22 cellular contexts compared by ENCODE assay signal in genomic region chr2:224031358-224031970, GRCh38. TPM values are rescaled to one million over a fixed set of nuclear protein-coding genes. Genes with fewer than 3 reads are reported as not detected.
DNase-seq lines count a peak whose midpoint lies in the region; ATAC-seq, FAIRE-seq and TF ChIP-seq lines count a peak whose summit lies in the region.
"Had no signal": no experiment of that assay in that cellular context is flagged by ENCODE, and none has a peak within 500 bp of the region (broad histone marks: within the 10 kb centered on the region; RNA-seq: fewer than 3 reads in every experiment).

No MANE protein-coding gene starts in this region.

- H3K23ac ChIP-seq in neuronal stem cell (ENCODE audit: low read depth, low read length, poor library complexity) = no peak overlapping the region

- no peak overlapping the region for H3K4ac ChIP-seq in neuronal stem cell (ENCODE audit: low read length)

- H2BK12ac ChIP-seq in neuronal stem cell (ENCODE audit: low read length) = no peak overlapping the region

- no peak overlapping the region for H4K8ac ChIP-seq in neuronal stem cell (ENCODE audit: low read depth, low read length)

- H3K4me2 ChIP-seq in SK-N-SH (no peak overlapping the region), neuronal stem cell (ENCODE audit: insufficient read depth, low read length, poor library complexity, severe bottlenecking) (no peak overlapping the region)

- H3K9me3 ChIP-seq in SK-N-SH (no peaks in the 10 kb centered on the region), neuronal stem cell (replicated peaks in 1 of 2; ENCODE audit: control insufficient read depth in 2 of 2, insufficient read depth in 1 of 2, low read depth in 1 of 2, low read length in 2 of 2) (peaks cover 0 to 2% of the 10 kb centered on the region in 2 donors)
- H3K9me3 ChIP-seq: heart left ventricle, neutrophil, prostate gland, upper lobe of right lung had no signal

- no peak overlapping the region for H2BK120ac ChIP-seq in neuronal stem cell (ENCODE audit: low read depth, low read length)

- POLR2A ChIA-PET in SK-N-SH (lab: Yijun Ruan, JAX) = no interaction called here

- peaks cover 73% of the 10 kb centered on the region for H3K79me2 ChIP-seq in SK-N-SH (ENCODE audit: insufficient read depth)

- no peaks in the 10 kb centered on the region for H3K27me3 ChIP-seq in SK-N-SH (ENCODE audit: insufficient read depth)
- no peaks in the 10 kb centered on the region for H3K27me3 ChIP-seq in bronchial epithelial cell (ENCODE audit: control insufficient read depth, insufficient read depth, low read length)
- no peaks in the 10 kb centered on the region for H3K27me3 ChIP-seq in neuronal stem cell (ENCODE audit: control insufficient read depth in 3 of 3, insufficient read depth in 3 of 3, low read depth in 1 of 3, low read length in 3 of 3)
- no peaks in the 10 kb centered on the region for H3K27me3 ChIP-seq in H7 (ENCODE audit: control insufficient read depth, insufficient read depth, low read length)

- H2BK15ac ChIP-seq in neuronal stem cell (ENCODE audit: low read length) = no peak overlapping the region

- CTCF ChIA-PET in SK-N-SH (lab: Yijun Ruan, JAX) = no interaction called here

- H2AFZ ChIP-seq in SK-N-SH (ENCODE audit: low read depth) (no peak overlapping the region), neuronal stem cell (ENCODE audit: low read length) (no peak overlapping the region)

- peak; percentile 58 for FAIRE-seq in bronchial epithelial cell (lab: Jason Lieb, UNC)

- H4K91ac ChIP-seq in neuronal stem cell (ENCODE audit: low read depth, low read length, poor library complexity) = no peak overlapping the region

- H3K79me1 ChIP-seq in neuronal stem cell (ENCODE audit: low read depth, low read length) = no peaks in the 10 kb centered on the region

- peaks cover 0 to 16% of the 10 kb centered on the region in 2 experiments; a peak in 2 of 4 replicates for H3K4me1 ChIP-seq in SK-N-SH (ENCODE audit: control insufficient read depth in 1 of 2, insufficient read depth in 2 of 2, low read depth in 1 of 2, low read length in 1 of 2)
- H3K4me1 ChIP-seq in neuronal stem cell (ENCODE audit: control insufficient read depth in 2 of 2, insufficient read depth in 1 of 2, low read depth in 1 of 2, low read length in 2 of 2) = peaks cover 0 to 16% of the 10 kb centered on the region in 2 donors
- H3K4me1 ChIP-seq: prostate gland, upper lobe of right lung had no signal

- H3K4me3 ChIP-seq in SK-N-SH (ENCODE audit: low read depth in 2 of 2, low read length in 1 of 2) (no peak overlapping the region), bronchial epithelial cell (ENCODE audit: low read depth, low read length) (no peak overlapping the region), neuronal stem cell (ENCODE audit: low read length in 2 of 2) (no peak overlapping the region), H7 (ENCODE audit: insufficient read depth, low read depth, low read length) (no peak overlapping the region)
- H3K4me3 ChIP-seq: heart left ventricle, prostate gland, upper lobe of right lung had no signal

- H4K20me1 ChIP-seq in SK-N-SH (ENCODE audit: insufficient read depth) = peaks cover 43% of the 10 kb centered on the region

- TF ChIP-seq EP300 in SK-N-SH (IDR thresholded peaks at IDR 0.05; ENCODE audit: borderline replicate concordance in 1 of 2, low read depth in 1 of 2, low read length in 1 of 2) = no peak
- TF ChIP-seq EP300 in Ishikawa (IDR thresholded peaks at IDR 0.05; ENCODE audit: borderline replicate concordance) = no peak

- peak overlapping the region; percentile 3 for H3K14ac ChIP-seq in neuronal stem cell (ENCODE audit: low read length)

- H3K27ac ChIP-seq in SK-N-SH (ENCODE audit: low read depth in 2 of 2, low read length in 1 of 2) (no peak overlapping the region), neuronal stem cell (replicated peaks; ENCODE audit: low read length) (no peak overlapping the region)
- H3K27ac ChIP-seq: 22Rv1, heart left ventricle, neutrophil, prostate gland, upper lobe of right lung had no signal

- H3K36me3 ChIP-seq in SK-N-SH (replicated peaks in 1 of 2; ENCODE audit: control insufficient read depth in 1 of 2, insufficient read depth in 2 of 2, low read length in 1 of 2) (peaks cover 0 to 10% of the 10 kb centered on the region in 2 experiments), bronchial epithelial cell (ENCODE audit: control insufficient read depth, insufficient read depth, low read length) (peaks cover 5% of the 10 kb centered on the region), neuronal stem cell (replicated peaks in 1 of 2; ENCODE audit: control insufficient read depth in 2 of 2, insufficient read depth in 2 of 2, low read length in 2 of 2) (no peaks in the 10 kb centered on the region), H7 (replicated peaks; ENCODE audit: control insufficient read depth, insufficient read depth, low read length) (no peaks in the 10 kb centered on the region; the same call in 1 of the 2 replicates)
- H3K36me3 ChIP-seq: neutrophil, prostate gland, upper lobe of right lung had no signal

- no peak overlapping the region for H3K9ac ChIP-seq in SK-N-SH
- H3K9ac ChIP-seq in neuronal stem cell (ENCODE audit: low read depth, low read length, poor library complexity) = no peak overlapping the region

- ATAC-seq in SK-N-SH treated with all-trans-retinoic acid at 6 μM for 48 hours = no peak; the same call in 2 of the 3 replicates
- ATAC-seq: activated CD4-positive, CD25-positive, alpha-beta regulatory T cell treated with anti-CD3 and anti-CD28 coated beads, Interleukin-2, amount 50 U/mL, for 24 hours; heart left ventricle; upper lobe of right lung had no signal

- TF ChIP-seq CTCF in SK-N-SH (IDR thresholded peaks at IDR 0.05) (no peak), bronchial epithelial cell (IDR thresholded peaks at IDR 0.05; ENCODE audit: insufficient read depth, low read length, severe bottlenecking) (no peak)

- H3F3A ChIP-seq in SK-N-SH (replicated peaks; ENCODE audit: insufficient read depth) = no peaks in the 10 kb centered on the region

- no peak overlapping the region for H3K18ac ChIP-seq in neuronal stem cell (ENCODE audit: low read length)

- 83% methylated on average over 12 of the region's 13 CpGs for WGBS in SK-N-SH (ENCODE audit: low lambda C conversion rate)
- no CpG with 5 or more reads among the region's 13 CpGs for WGBS in neuronal stem cell (ENCODE audit: extremely low coverage in 2 of 2, insufficient read length in 2 of 2, insufficient replicate concordance in 1 of 2), 2 donors

- TF ChIP-seq RAD21 in SK-N-SH (IDR thresholded peaks at IDR 0.05; ENCODE audit: low read length) = no peak
- no peak for TF ChIP-seq RAD21 in Ishikawa (IDR thresholded peaks at IDR 0.05; ENCODE audit: low read depth)

- no peak overlapping the region for H2AK5ac ChIP-seq in neuronal stem cell (ENCODE audit: low read depth, low read length)

- no peaks in the 10 kb centered on the region for H3K9me2 ChIP-seq in SK-N-SH

- DNase-seq in SK-N-SH (no peak), bronchial epithelial cell (ENCODE audit: low read depth) (no peak), neuronal stem cell (ENCODE audit: low spot score) (no peak), DMS114 treated with DMSO at 0.1 percent for 48 hours (lab: John Stamatoyannopoulos, UW; ENCODE audit: unreplicated experiment) (no peak), H7 (no peak)
- no peak for DNase-seq in stimulated activated CD4-positive, alpha-beta T cell treated with anti-CD3 and anti-CD28 coated beads, Interleukin-1b, Interleukin-23, amount 100 ng/mL, for 48 hours
- DNase-seq: COR-L47, DMS79, GF-D8, heart left ventricle, mesenchymal stem cell, NCI-H2081, NCI-H345, NCI-H82, T-helper 9 cell, upper lobe of right lung had no signal

- no peak overlapping the region for H2BK5ac ChIP-seq in neuronal stem cell (ENCODE audit: low read length)

TF ChIP-seq in SK-N-SH, 30 proteins besides CTCF, POLR2A, EP300 and RAD21 (continues in another document):
- TF ChIP-seq JUND (IDR thresholded peaks at IDR 0.05) = no peak
- TF ChIP-seq USF1 (IDR thresholded peaks at IDR 0.05; ENCODE audit: borderline replicate concordance, low read depth) = peak; percentile 60; the same call in 1 of the 2 replicates
- no peak for TF ChIP-seq TAF1 (IDR thresholded peaks at IDR 0.05; ENCODE audit: borderline replicate concordance, low read depth, low read length)

TF ChIP-seq in SK-N-SH treated with all-trans-retinoic acid at 6 μM for 48 hours, 23 proteins besides CTCF, POLR2A, EP300 and RAD21 (continues in another document):
- TF ChIP-seq, protein P1, sequence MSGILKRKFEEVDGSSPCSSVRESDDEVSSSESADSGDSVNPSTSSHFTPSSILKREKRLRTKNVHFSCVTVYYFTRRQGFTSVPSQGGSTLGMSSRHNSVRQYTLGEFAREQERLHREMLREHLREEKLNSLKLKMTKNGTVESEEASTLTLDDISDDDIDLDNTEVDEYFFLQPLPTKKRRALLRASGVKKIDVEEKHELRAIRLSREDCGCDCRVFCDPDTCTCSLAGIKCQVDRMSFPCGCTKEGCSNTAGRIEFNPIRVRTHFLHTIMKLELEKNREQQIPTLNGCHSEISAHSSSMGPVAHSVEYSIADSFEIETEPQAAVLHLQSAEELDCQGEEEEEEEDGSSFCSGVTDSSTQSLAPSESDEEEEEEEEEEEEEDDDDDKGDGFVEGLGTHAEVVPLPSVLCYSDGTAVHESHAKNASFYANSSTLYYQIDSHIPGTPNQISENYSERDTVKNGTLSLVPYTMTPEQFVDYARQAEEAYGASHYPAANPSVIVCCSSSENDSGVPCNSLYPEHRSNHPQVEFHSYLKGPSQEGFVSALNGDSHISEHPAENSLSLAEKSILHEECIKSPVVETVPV (CRISPR knock-in tag; IDR thresholded peaks at IDR 0.05) = no peak
- TF ChIP-seq ZC3H10 (CRISPR knock-in tag; IDR thresholded peaks at IDR 0.05) (no peak), CSDC2 (CRISPR knock-in tag; IDR thresholded peaks at IDR 0.05) (no peak)

TF ChIP-seq in Ishikawa, 13 proteins besides CTCF, POLR2A, EP300 and RAD21 (continues in another document):
- TF ChIP-seq USF1 (IDR thresholded peaks at IDR 0.05) (peak; percentile 64), MAX (IDR thresholded peaks at IDR 0.05) (no peak), YY1 (IDR thresholded peaks at IDR 0.05; ENCODE audit: low read depth) (no peak), TCF12 (IDR thresholded peaks at IDR 0.05; ENCODE audit: low read depth) (no peak)

RNA-seq across cellular contexts. Expression of gene SERPINE2, which starts 7.6 kb away (rescaled TPM):
- polyA plus RNA-seq in SK-N-SH (2012; rRNA removed) = 105 and 249 TPM in 2 replicates
- 307 and 310 TPM in 2 replicates for polyA plus RNA-seq in SK-N-SH (2012; cell fraction: cytosol; rRNA removed)
- 312 and 337 TPM in 2 replicates for polyA plus RNA-seq in SK-N-SH (2012; cell fraction: nucleus; rRNA removed)
- total RNA-seq in bronchial epithelial cell = 85.8 and 95.3 TPM in 2 replicates
- polyA plus RNA-seq in neuronal stem cell (2013, experiment 1 of 2) = 19.1 TPM
- 20.2 TPM for polyA plus RNA-seq in neuronal stem cell (2013, experiment 2 of 2)
- 186 and 229 TPM in 2 replicates for total RNA-seq in H7 (2014; rRNA removed; shearing (Covaris generic))
